ENCODE assay signal across 25 cellular contexts in the genomic region with DNA sequence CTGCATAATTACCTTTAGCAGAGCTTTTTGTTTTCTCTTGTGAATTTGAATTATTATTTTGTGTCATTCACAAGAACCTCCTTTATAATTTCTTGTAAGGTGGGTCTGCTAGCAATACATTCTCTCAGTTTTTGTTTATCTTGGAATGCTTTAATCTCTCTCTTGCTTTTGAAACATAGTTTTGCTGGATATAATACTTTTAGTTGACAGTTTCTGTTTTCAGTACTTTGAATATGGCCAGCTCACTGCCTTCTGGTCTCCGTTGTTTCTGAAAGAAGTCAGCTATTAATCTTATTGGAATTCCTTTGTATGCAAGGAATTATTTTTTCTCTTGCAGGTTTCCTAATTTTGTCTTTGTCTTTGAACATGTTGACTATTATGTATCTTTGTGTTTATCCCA.
"Had no signal": no experiment of that assay in that cellular context is flagged by ENCODE, and none has a peak within 500 bp of the region (broad histone marks: within the 10 kb centered on the region; RNA-seq: fewer than 3 reads in every experiment).

No MANE protein-coding gene starts in this region.

- H3K9me3 ChIP-seq: colonic mucosa had no signal

- H3K4me3 Mint-ChIP-seq: dendritic cell treated with granulocyte-macrophage colony-stimulating factor and Interleukin-4, amounts not matched to agents 40 ng/mL and 50 ng/mL, for 4 days; effector memory CD8-positive, alpha-beta T cell had no signal

- DNase-seq: colonic mucosa; cortex of kidney; dermis blood vessel endothelial cell; dorsolateral prefrontal cortex; effector CD4-positive, alpha-beta T cell; effector CD8-positive, alpha-beta T cell; effector memory CD4-positive, alpha-beta T cell; effector memory CD8-positive, alpha-beta T cell; erythroblast; esophagus squamous epithelium; foreskin fibroblast; foreskin keratinocyte; foreskin melanocyte; gastrocnemius medialis; glutamatergic neuron; head of caudate nucleus; heart left ventricle; heart right ventricle had no signal

- H3K27ac ChIP-seq: colonic mucosa, coronary artery, dorsolateral prefrontal cortex, epithelial cell of prostate, esophagus muscularis mucosa, esophagus squamous epithelium, foreskin keratinocyte, gastrocnemius medialis, gastroesophageal sphincter, heart left ventricle, heart right ventricle, hepatocyte had no signal

- H3K27me3 Mint-ChIP-seq: dendritic cell treated with granulocyte-macrophage colony-stimulating factor and Interleukin-4, amounts not matched to agents 40 ng/mL and 50 ng/mL, for 4 days had no signal

- H3K27ac Mint-ChIP-seq: dendritic cell treated with granulocyte-macrophage colony-stimulating factor and Interleukin-4, amounts not matched to agents 40 ng/mL and 50 ng/mL, for 4 days; effector memory CD8-positive, alpha-beta T cell had no signal

- H3K4me1 ChIP-seq: colonic mucosa, esophagus squamous epithelium, foreskin keratinocyte, gastrocnemius medialis, heart left ventricle, heart right ventricle had no signal

- H3K27me3 ChIP-seq: colonic mucosa, dorsolateral prefrontal cortex, esophagus muscularis mucosa, esophagus squamous epithelium, foreskin keratinocyte, gastrocnemius medialis, gastroesophageal sphincter, heart left ventricle, heart right ventricle, hepatocyte had no signal

- H3K4me3 ChIP-seq: colonic mucosa, coronary artery, dorsolateral prefrontal cortex, esophagus muscularis mucosa, esophagus squamous epithelium, gastrocnemius medialis, gastroesophageal sphincter, heart left ventricle, heart right ventricle, hepatocyte had no signal

- H3K36me3 ChIP-seq: colonic mucosa, esophagus muscularis mucosa, esophagus squamous epithelium, gastrocnemius medialis, gastroesophageal sphincter, heart left ventricle, heart right ventricle had no signal

- ATAC-seq: effector memory CD8-positive, alpha-beta T cell; esophagus mucosa; foreskin keratinocyte; gastrocnemius medialis; gastroesophageal sphincter; heart left ventricle; heart right ventricle had no signal
